ENCODE assay signal across 21 cellular contexts in the genomic region with DNA sequence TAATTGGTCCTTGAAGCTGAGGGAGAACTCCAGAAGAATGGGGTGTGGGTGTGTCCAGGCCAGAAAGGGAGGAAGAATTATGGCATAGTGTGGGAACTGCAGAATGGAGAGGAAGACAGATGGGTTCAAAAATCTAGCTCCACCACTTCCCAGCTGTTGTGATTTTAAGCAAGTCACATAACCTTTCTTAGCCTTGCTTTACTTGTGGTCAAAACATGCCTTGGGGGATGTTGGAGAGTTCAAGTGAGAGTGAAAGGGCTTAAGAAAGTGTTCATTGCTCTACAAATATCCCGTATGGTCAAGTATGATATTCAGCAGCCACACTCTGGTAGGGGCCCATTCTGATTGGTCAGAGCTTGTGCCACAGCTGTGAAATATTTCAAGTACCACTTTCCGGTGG. TPM values are rescaled to one million over a fixed set of nuclear protein-coding genes. Genes with fewer than 3 reads are reported as not detected.
DNase-seq lines count a peak whose midpoint lies in the region; FAIRE-seq and TF ChIP-seq lines count a peak whose summit lies in the region.
"Had no signal": no experiment of that assay in that cellular context is flagged by ENCODE, and none has a peak within 500 bp of the region (broad histone marks: within the 10 kb centered on the region; RNA-seq: fewer than 3 reads in every experiment).

No MANE protein-coding gene starts in this region.

- no peak overlapping the region for H2BK12ac ChIP-seq in neuronal stem cell (ENCODE audit: low read length)

- H3K27me3 Mint-ChIP-seq in astrocyte (ENCODE audit: low read depth, unreplicated experiment) = peaks cover 5% of the 10 kb centered on the region
- H3K27me3 Mint-ChIP-seq in activated naive CD8-positive, alpha-beta T cell treated with anti-CD3 and anti-CD28 coated beads for 36 hours = no peaks in the 10 kb centered on the region
- H3K27me3 Mint-ChIP-seq: CD4-positive, CD25-positive, alpha-beta regulatory T cell had no signal

- H3K14ac ChIP-seq in neuronal stem cell (ENCODE audit: low read length) = no peak overlapping the region

- WGBS in neuronal stem cell (ENCODE audit: extremely low coverage in 2 of 2, insufficient read length in 2 of 2, insufficient replicate concordance in 1 of 2), 2 donors = no CpG with 5 or more reads among the region's 2 CpGs

- H3K18ac ChIP-seq in neuronal stem cell (ENCODE audit: low read length) = no peak overlapping the region

- H2BK5ac ChIP-seq in neuronal stem cell (ENCODE audit: low read length) = no peak overlapping the region

- H3K4me2 ChIP-seq in astrocyte (ENCODE audit: low read length) (no peak overlapping the region), neuronal stem cell (ENCODE audit: insufficient read depth, low read length, poor library complexity, severe bottlenecking) (no peak overlapping the region)
- H3K4me2 ChIP-seq: BLaER1, GM23338 had no signal

- H3K36me3 Mint-ChIP-seq in astrocyte (ENCODE audit: low read depth, unreplicated experiment) = no peaks in the 10 kb centered on the region
- peaks cover 2% of the 10 kb centered on the region for H3K36me3 Mint-ChIP-seq in activated naive CD8-positive, alpha-beta T cell treated with anti-CD3 and anti-CD28 coated beads for 36 hours
- H3K36me3 Mint-ChIP-seq: CD4-positive, CD25-positive, alpha-beta regulatory T cell; CD8-positive, alpha-beta T cell had no signal

- H3K4me1 ChIP-seq in astrocyte (ENCODE audit: insufficient read depth, low read length) = no peaks in the 10 kb centered on the region
- no peaks in the 10 kb centered on the region for H3K4me1 ChIP-seq in neuronal stem cell (ENCODE audit: control insufficient read depth in 2 of 2, insufficient read depth in 1 of 2, low read depth in 1 of 2, low read length in 2 of 2)
- H3K4me1 ChIP-seq: BLaER1 had no signal

- H3K27me3 ChIP-seq in astrocyte (ENCODE audit: insufficient read depth, low read length) = no peaks in the 10 kb centered on the region
- peaks cover 0 to 23% (median 0%) of the 10 kb centered on the region in 3 experiments for H3K27me3 ChIP-seq in neuronal stem cell (ENCODE audit: control insufficient read depth in 3 of 3, insufficient read depth in 3 of 3, low read depth in 1 of 3, low read length in 3 of 3)

- H2BK15ac ChIP-seq in neuronal stem cell (ENCODE audit: low read length) = no peak overlapping the region

- H4K91ac ChIP-seq in neuronal stem cell (ENCODE audit: low read depth, low read length, poor library complexity) = no peak overlapping the region

- H3K36me3 ChIP-seq in astrocyte (ENCODE audit: insufficient read depth, low read length) (no peaks in the 10 kb centered on the region), neuronal stem cell (replicated peaks in 1 of 2; ENCODE audit: control insufficient read depth in 2 of 2, insufficient read depth in 2 of 2, low read length in 2 of 2) (no peaks in the 10 kb centered on the region)
- H3K36me3 ChIP-seq: BLaER1 had no signal

- no peak overlapping the region for H3K4ac ChIP-seq in neuronal stem cell (ENCODE audit: low read length)

- peak; percentile 54 for FAIRE-seq in astrocyte (lab: Jason Lieb, UNC)
- FAIRE-seq: D721Med, GM12878, GM19239 had no signal

- H4K8ac ChIP-seq in neuronal stem cell (ENCODE audit: low read depth, low read length) = no peak overlapping the region

- H3K27ac Mint-ChIP-seq in astrocyte (ENCODE audit: unreplicated experiment) = no peak overlapping the region
- H3K27ac Mint-ChIP-seq in activated naive CD8-positive, alpha-beta T cell treated with anti-CD3 and anti-CD28 coated beads for 36 hours = no peak overlapping the region
- H3K27ac Mint-ChIP-seq: B cell; CD4-positive, CD25-positive, alpha-beta regulatory T cell; CD8-positive, alpha-beta T cell; GM23338; H9 had no signal

- no peak for TF ChIP-seq CTCF in astrocyte (IDR thresholded peaks at IDR 0.05; ENCODE audit: insufficient read depth, low read depth, low read length)

- no peak overlapping the region for H2BK120ac ChIP-seq in neuronal stem cell (ENCODE audit: low read depth, low read length)

- H2AFZ ChIP-seq in astrocyte (ENCODE audit: low read depth, low read length) (no peak overlapping the region), neuronal stem cell (ENCODE audit: low read length) (no peak overlapping the region)
- H2AFZ ChIP-seq: GM23338 had no signal

- H3K9ac ChIP-seq in astrocyte (ENCODE audit: low read length) (no peak overlapping the region), neuronal stem cell (ENCODE audit: low read depth, low read length, poor library complexity) (no peak overlapping the region)
- H3K9ac ChIP-seq: BLaER1 had no signal

- no peaks in the 10 kb centered on the region for H3K79me1 ChIP-seq in neuronal stem cell (ENCODE audit: low read depth, low read length)

- no peak overlapping the region for H3K23ac ChIP-seq in neuronal stem cell (ENCODE audit: low read depth, low read length, poor library complexity)

- H3K79me2 ChIP-seq in astrocyte (ENCODE audit: insufficient read depth, low read length) = no peaks in the 10 kb centered on the region

- H3K9me3 ChIP-seq in astrocyte (ENCODE audit: insufficient read depth, low read depth, low read length) (no peaks in the 10 kb centered on the region), neuronal stem cell (replicated peaks in 1 of 2; ENCODE audit: control insufficient read depth in 2 of 2, insufficient read depth in 1 of 2, low read depth in 1 of 2, low read length in 2 of 2) (no peaks in the 10 kb centered on the region)
- H3K9me3 ChIP-seq: BLaER1 had no signal

- H3K4me3 Mint-ChIP-seq in astrocyte (ENCODE audit: unreplicated experiment) = no peak overlapping the region
- H3K4me3 Mint-ChIP-seq in activated naive CD8-positive, alpha-beta T cell treated with anti-CD3 and anti-CD28 coated beads for 36 hours = no peak overlapping the region
- H3K4me3 Mint-ChIP-seq: B cell; CD4-positive, CD25-positive, alpha-beta regulatory T cell; CD8-positive, alpha-beta T cell; GM23338; H9 had no signal

- no peak overlapping the region for H2AK5ac ChIP-seq in neuronal stem cell (ENCODE audit: low read depth, low read length)

- H3K9me3 Mint-ChIP-seq in astrocyte (ENCODE audit: unreplicated experiment) = no peaks in the 10 kb centered on the region
- no peaks in the 10 kb centered on the region for H3K9me3 Mint-ChIP-seq in activated naive CD8-positive, alpha-beta T cell treated with anti-CD3 and anti-CD28 coated beads for 36 hours
- H3K9me3 Mint-ChIP-seq: CD8-positive, alpha-beta T cell; GM23338 had no signal

- DNase-seq in M059J (ENCODE audit: low read depth) = peak; percentile 20
- no peak for DNase-seq in astrocyte (ENCODE audit: low read depth)
- DNase-seq in myocyte (ENCODE audit: low read depth) = peak; percentile 47
- no peak for DNase-seq in COLO829 (ENCODE audit: low spot score)
- DNase-seq in neuronal stem cell (ENCODE audit: low spot score) = no peak
- DNase-seq in activated naive CD8-positive, alpha-beta T cell treated with anti-CD3 and anti-CD28 coated beads for 36 hours = no peak
- no peak for DNase-seq in NCI-H774 (lab: John Stamatoyannopoulos, UW)
- DNase-seq: CD4-positive, CD25-positive, alpha-beta regulatory T cell; CD8-positive, alpha-beta T cell; DMS 273 treated with DMSO at 0.1 percent for 48 hours; DMS79; EL; GDM1; H9 had no signal

- no peaks in the 10 kb centered on the region for H3K4me1 Mint-ChIP-seq in astrocyte (ENCODE audit: low read depth, unreplicated experiment)
- no peaks in the 10 kb centered on the region for H3K4me1 Mint-ChIP-seq in activated naive CD8-positive, alpha-beta T cell treated with anti-CD3 and anti-CD28 coated beads for 36 hours
- H3K4me1 Mint-ChIP-seq: B cell; CD4-positive, CD25-positive, alpha-beta regulatory T cell; GM23338; H9 had no signal

- H3K4me3 ChIP-seq in astrocyte (ENCODE audit: insufficient read depth, low read depth, low read length) (no peak overlapping the region), neuronal stem cell (ENCODE audit: low read length in 2 of 2) (no peak overlapping the region)
- H3K4me3 ChIP-seq: BLaER1, GM12878, GM23338 had no signal

- H3K27ac ChIP-seq in astrocyte (ENCODE audit: low read depth, low read length) = no peak overlapping the region
- no peak overlapping the region for H3K27ac ChIP-seq in neuronal stem cell (replicated peaks; ENCODE audit: low read length)
- H3K27ac ChIP-seq: BLaER1, C4-2B had no signal

- H4K20me1 ChIP-seq in astrocyte (ENCODE audit: insufficient read depth, low read length) = no peaks in the 10 kb centered on the region
- H4K20me1 ChIP-seq: BLaER1 had no signal

RNA-seq across cellular contexts. Expression of a gene that starts 15.0 kb away (rescaled TPM):
- 9.5 and 14.4 TPM in 2 replicates for total RNA-seq in M059J (2014; rRNA removed; shearing (Covaris generic))
- total RNA-seq in astrocyte (1.0 and 1.3 TPM in 2 replicates), myocyte (3.3 and 3.4 TPM in 2 replicates)
- polyA plus RNA-seq in myocyte (2012) = 1.1 TPM
- 0.70 TPM for polyA plus RNA-seq in neuronal stem cell (2013, experiment 1 of 2)
- polyA plus RNA-seq in neuronal stem cell (2013, experiment 2 of 2) = 0.75 TPM
- under 1 TPM; 0.31 to 0.50 TPM for total RNA-seq in activated naive CD8-positive, alpha-beta T cell treated with anti-CD3 and anti-CD28 coated beads for 36 hours
- total RNA-seq: CD8-positive, alpha-beta T cell had no signal

Comparison
In these comparisons a context has a peak if more than half of its experiments do, and no peak if none do; other contexts are left out.
1. DNase-seq: peak in M059J (single experiment) and myocyte (single experiment); none in astrocyte (single experiment), COLO829 (single experiment), neuronal stem cell (single experiment), activated naive CD8-positive, alpha-beta T cell treated with anti-CD3 and anti-CD28 coated beads for 36 hours (single experiment) and NCI-H774 (single experiment).